In genomic region chr1:147897030-147897756, GRCh38 we compare ENCODE assay signal across 1 cellular context.
TF ChIP-seq lines count a peak whose summit lies in the region.

No MANE protein-coding gene starts in this region.

TF ChIP-seq in GM23338, 12 proteins besides CTCF, POLR2A, EP300 and RAD21:
- TF ChIP-seq REST (IDR thresholded peaks at IDR 0.05; ENCODE audit: unreplicated experiment) (no peak), ZNF114 (CRISPR knock-in tag; IDR thresholded peaks at IDR 0.05) (no peak), STAT1 (IDR thresholded peaks at IDR 0.05; ENCODE audit: unreplicated experiment) (no peak)
TF ChIP-seq in GM23338: peak in this region for 0.
